In the genomic region with DNA sequence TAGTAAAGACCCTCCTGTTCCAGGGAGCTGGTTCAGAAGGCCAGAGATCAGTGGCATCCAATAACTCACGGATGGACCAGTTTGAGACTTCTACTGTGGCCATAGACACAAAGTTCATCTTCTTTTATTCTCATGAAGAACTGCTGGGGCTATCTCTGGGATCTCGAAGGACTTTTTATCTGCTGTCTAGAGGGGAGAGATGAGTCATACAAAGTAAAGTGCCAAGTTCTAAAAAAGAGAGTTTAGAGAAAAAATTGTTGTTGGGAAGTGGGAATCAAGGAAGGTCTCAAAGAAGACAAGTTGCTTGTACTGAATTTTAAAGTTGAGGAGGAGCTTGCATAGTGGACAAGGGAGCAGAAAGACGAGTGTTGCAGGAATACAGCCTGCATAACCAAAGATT, we compare ENCODE assay signal across 30 cellular contexts. TPM values are rescaled to one million over a fixed set of nuclear protein-coding genes. Genes with fewer than 3 reads are reported as not detected.
"Had no signal": no experiment of that assay in that cellular context is flagged by ENCODE, and none has a peak within 500 bp of the region (broad histone marks: within the 10 kb centered on the region; RNA-seq: fewer than 3 reads in every experiment).

No MANE protein-coding gene starts in this region.

- H3K36me3 ChIP-seq: brain microvascular endothelial cell, colonic mucosa, esophagus squamous epithelium, gastroesophageal sphincter, heart right ventricle had no signal

- H3K4me1 ChIP-seq: colonic mucosa, esophagus squamous epithelium, gastroesophageal sphincter, heart right ventricle had no signal

- H3K4me3 ChIP-seq: colonic mucosa, esophagus squamous epithelium, gastroesophageal sphincter, heart right ventricle, hepatocyte had no signal

- H3K79me2 ChIP-seq: hepatocyte had no signal

- H3K9me3 ChIP-seq: colonic mucosa, esophagus squamous epithelium, gastroesophageal sphincter had no signal

- H3K27me3 ChIP-seq: brain microvascular endothelial cell, colonic mucosa, esophagus squamous epithelium, gastroesophageal sphincter, heart right ventricle, hepatocyte had no signal

- H2AFZ ChIP-seq: hepatocyte had no signal

- DNase-seq: activated CD4-positive, alpha-beta memory T cell treated with anti-CD3 and anti-CD28 coated beads, Interleukin-2, amount 10 ng/mL, durations not matched to agents 7 days and 5 days; activated CD4-positive, alpha-beta T cell treated with anti-CD3 and anti-CD28 coated beads for 36 hours; activated CD4-positive, alpha-beta T cell treated with anti-CD3 and anti-CD28 coated beads, Interleukin-2, amount 10 ng/mL, durations not matched to agents 24 days and 14 days; activated CD4-positive, CD25-positive, alpha-beta regulatory T cell; activated CD4-positive, CD25-positive, alpha-beta regulatory T cell treated with anti-CD3 and anti-CD28 coated beads, Interleukin-2, amount 50 U/mL, for 72 hours; activated CD8-positive, alpha-beta memory T cell treated with anti-CD3 and anti-CD28 coated beads, Interleukin-2, amount 50 U/mL, for 48 hours; activated gamma-delta T cell; activated naive CD4-positive, alpha-beta T cell; activated naive CD4-positive, alpha-beta T cell treated with anti-CD3 and anti-CD28 coated beads, Interleukin-2, amount 10 ng/mL, durations not matched to agents 7 days and 5 days; activated naive CD8-positive, alpha-beta T cell treated with anti-CD3 and anti-CD28 coated beads, Interleukin-2, amount 10 ng/mL, durations not matched to agents 7 days and 5 days; activated T-cell treated with anti-CD3 and anti-CD28 coated beads for 4 hours; activated T-cell treated with anti-CD3 and anti-CD28 coated beads, Interleukin-2, amount 50 U/mL, for 24 hours; activated T-cell treated with anti-CD3 and anti-CD28 coated beads, Interleukin-2, amount 50 U/mL, for 72 hours; amniotic stem cell; anterior cingulate cortex; brain microvascular endothelial cell; colonic mucosa; effector CD8-positive, alpha-beta T cell; esophagus squamous epithelium; foreskin melanocyte; heart right ventricle; T-helper 17 cell had no signal

- ATAC-seq: activated CD4-positive, alpha-beta T cell treated with anti-CD3 and anti-CD28 coated beads for 36 hours; activated naive CD4-positive, alpha-beta T cell treated with anti-CD3 and anti-CD28 coated beads, Interleukin-2, amount 50 U/mL, for 72 hours; activated T-cell treated with anti-CD3 and anti-CD28 coated beads, Interleukin-2, amount 50 U/mL, for 72 hours; gastroesophageal sphincter; heart right ventricle; T-helper 17 cell had no signal

- H3K4me2 ChIP-seq: hepatocyte had no signal

- H3K27ac ChIP-seq: brain microvascular endothelial cell, colonic mucosa, epithelial cell of prostate, esophagus squamous epithelium, gastroesophageal sphincter, heart right ventricle, hepatocyte had no signal

RNA-seq across cellular contexts. Expression of gene STK31, which starts 38.0 kb away (rescaled TPM):
- total RNA-seq: activated CD4-positive, alpha-beta T cell treated with anti-CD3 and anti-CD28 coated beads, Interleukin-2, amount 10 ng/mL, durations not matched to agents 24 days and 14 days; fibroblast of villous mesenchyme; glomerular endothelial cell had no signal
- polyA plus RNA-seq: endothelial cell of umbilical vein, fibroblast of lung had no signal
